25 cellular contexts compared by ENCODE assay signal in the genomic region with DNA sequence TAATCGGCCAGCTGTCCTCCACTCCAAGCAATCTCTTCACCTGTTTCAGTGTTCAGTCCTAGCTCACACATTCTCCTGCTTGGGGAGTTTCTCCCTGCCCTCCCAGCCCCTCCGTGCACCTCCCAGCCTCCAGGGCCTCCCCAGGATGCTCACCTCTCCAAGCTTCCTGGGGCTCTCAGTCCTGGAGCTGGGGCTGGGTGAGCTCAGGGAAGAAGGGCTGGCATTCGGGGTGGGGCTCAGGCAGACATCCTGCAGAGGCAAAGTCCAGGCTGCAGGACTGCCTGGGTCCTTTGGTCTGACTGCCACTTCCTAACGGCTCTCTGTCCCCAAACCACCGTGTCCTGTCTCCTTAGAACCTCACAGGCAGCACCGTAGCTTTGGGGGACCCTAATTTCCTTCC. TPM values are rescaled to one million over a fixed set of nuclear protein-coding genes. Genes with fewer than 3 reads are reported as not detected.
"Had no signal": no experiment of that assay in that cellular context is flagged by ENCODE, and none has a peak within 500 bp of the region (broad histone marks: within the 10 kb centered on the region; RNA-seq: fewer than 3 reads in every experiment).

No MANE protein-coding gene starts in this region.

- DNase-seq: activated CD4-positive, alpha-beta memory T cell treated with anti-CD3 and anti-CD28 coated beads, Interleukin-2, amount 10 ng/mL, durations not matched to agents 7 days and 5 days; activated CD4-positive, alpha-beta T cell treated with anti-CD3 and anti-CD28 coated beads for 4 hours; activated CD8-positive, alpha-beta memory T cell treated with anti-CD3 and anti-CD28 coated beads, Interleukin-2, amount 50 U/mL, for 4 hours; activated gamma-delta T cell treated with Interleukin-2 at 50 U/mL for 16 hours; activated T-cell treated with anti-CD3 and anti-CD28 coated beads, Interleukin-2, amount 50 U/mL, for 48 hours; amygdala; body of pancreas; central memory CD4-positive, alpha-beta T cell; effector memory CD8-positive, alpha-beta T cell; foreskin melanocyte; immature natural killer cell; naive thymus-derived CD4-positive, alpha-beta T cell; stimulated activated CD4-positive, alpha-beta T cell treated with anti-CD3 and anti-CD28 coated beads, Interleukin-4, amount 100 ng/mL, for 1 hour; stimulated activated naive CD8-positive, alpha-beta T cell treated with anti-CD3 and anti-CD28 coated beads, Interleukin-15, Interleukin-2, amounts not matched to agents 100 U/mL and 50 U/mL, for 24 hours; upper lobe of right lung had no signal

- H3K27me3 Mint-ChIP-seq: activated naive CD8-positive, alpha-beta T cell had no signal

- H3K4me3 ChIP-seq: body of pancreas, suprapubic skin, upper lobe of right lung had no signal

- H3K9me3 Mint-ChIP-seq: activated CD4-positive, alpha-beta memory T cell treated with anti-CD3 and anti-CD28 coated beads, Interleukin-2, amount 10 ng/mL, durations not matched to agents 7 days and 5 days; effector memory CD8-positive, alpha-beta T cell; immature natural killer cell; naive thymus-derived CD4-positive, alpha-beta T cell; WTC11 had no signal

- ATAC-seq: body of pancreas; effector memory CD8-positive, alpha-beta T cell; stimulated activated naive CD8-positive, alpha-beta T cell treated with anti-CD3 and anti-CD28 coated beads, Interleukin-15, Interleukin-2, amounts not matched to agents 100 U/mL and 50 U/mL, for 24 hours; WTC11 had no signal

- H2AFZ ChIP-seq: parathyroid adenoma had no signal

- H3K27me3 ChIP-seq: body of pancreas, upper lobe of right lung had no signal

- H3K36me3 Mint-ChIP-seq: activated naive CD8-positive, alpha-beta T cell; immature natural killer cell; naive thymus-derived CD4-positive, alpha-beta T cell; WTC11 had no signal

- H3K4me1 ChIP-seq: body of pancreas, parathyroid adenoma, suprapubic skin, upper lobe of right lung had no signal

- H3K27ac Mint-ChIP-seq: activated CD4-positive, alpha-beta memory T cell treated with anti-CD3 and anti-CD28 coated beads, Interleukin-2, amount 10 ng/mL, durations not matched to agents 7 days and 5 days; activated naive CD8-positive, alpha-beta T cell; immature natural killer cell; WTC11 had no signal

- H3K9ac ChIP-seq: parathyroid adenoma had no signal

- H3K4me3 Mint-ChIP-seq: activated CD4-positive, alpha-beta memory T cell treated with anti-CD3 and anti-CD28 coated beads, Interleukin-2, amount 10 ng/mL, durations not matched to agents 7 days and 5 days; activated naive CD8-positive, alpha-beta T cell; effector memory CD8-positive, alpha-beta T cell; immature natural killer cell; naive thymus-derived CD4-positive, alpha-beta T cell; WTC11 had no signal

- H3K9me3 ChIP-seq: body of pancreas, suprapubic skin, upper lobe of right lung had no signal

- FAIRE-seq: TTC549 had no signal

- H3K27ac ChIP-seq: body of pancreas, epithelial cell of prostate, parathyroid adenoma, suprapubic skin, upper lobe of right lung had no signal

- H3K36me3 ChIP-seq: suprapubic skin, upper lobe of right lung had no signal

- H3K4me1 Mint-ChIP-seq: immature natural killer cell had no signal

- H3K79me2 ChIP-seq: parathyroid adenoma had no signal

RNA-seq across cellular contexts. Expression of a gene that starts 2.6 kb away (rescaled TPM):
- total RNA-seq: fibroblast of lung, renal cortical epithelial cell, suprapubic skin had no signal
- polyA plus RNA-seq: fibroblast of lung; immature natural killer cell; naive thymus-derived CD4-positive, alpha-beta T cell had no signal

RNA-seq across cellular contexts. Expression of a gene that starts 32.0 kb away (rescaled TPM):
- total RNA-seq: upper lobe of right lung had no signal
- polyA plus RNA-seq: naive thymus-derived CD4-positive, alpha-beta T cell had no signal

RNA-seq across cellular contexts. Expression of a gene that starts 38.7 kb away (rescaled TPM):
- polyA plus RNA-seq: immature natural killer cell; naive thymus-derived CD4-positive, alpha-beta T cell had no signal

RNA-seq across cellular contexts. Expression of a gene that starts 40.6 kb away (rescaled TPM):
- total RNA-seq: activated CD4-positive, alpha-beta memory T cell treated with anti-CD3 and anti-CD28 coated beads, Interleukin-2, amount 10 ng/mL, durations not matched to agents 7 days and 5 days; body of pancreas; fibroblast of lung; lower leg skin; naive thymus-derived CD4-positive, alpha-beta T cell; renal cortical epithelial cell; suprapubic skin; T-helper 2 cell treated with Interferon-gamma antibody and Interleukin-4, amounts not matched to agents 100 ng/mL and 5 ng/mL, for 36 hours; upper lobe of right lung; WTC11 had no signal
- polyA plus RNA-seq: fibroblast of lung; immature natural killer cell; naive thymus-derived CD4-positive, alpha-beta T cell had no signal
